Comparison of ENCODE assay signal across 22 cellular contexts in genomic region chr14:95557832-95558231, GRCh38. TPM values are rescaled to one million over a fixed set of nuclear protein-coding genes. Genes with fewer than 3 reads are reported as not detected.
DNase-seq lines count a peak whose midpoint lies in the region; ATAC-seq, FAIRE-seq and TF ChIP-seq lines count a peak whose summit lies in the region.
"Had no signal": no experiment of that assay in that cellular context is flagged by ENCODE, and none has a peak within 500 bp of the region (broad histone marks: within the 10 kb centered on the region; RNA-seq: fewer than 3 reads in every experiment).

No MANE protein-coding gene starts in this region.

- peaks cover 3% of the 10 kb centered on the region for H3K4me1 ChIP-seq in endodermal cell (ENCODE audit: control insufficient read depth, insufficient read depth, low read length)
- H3K4me1 ChIP-seq: A549 had no signal

- H3K36me3 Mint-ChIP-seq in endodermal cell (ENCODE audit: low read depth): no peaks in the 10 kb centered on the region
- H3K36me3 Mint-ChIP-seq: CD4-positive, alpha-beta memory T cell had no signal

- no peak for TF ChIP-seq POLR2A in GM12892 (IDR thresholded peaks at IDR 0.05; ENCODE audit: low read depth, low read length)

- H3K27me3 ChIP-seq in endodermal cell (ENCODE audit: control insufficient read depth, insufficient read depth, low read length, poor library complexity, severe bottlenecking): no peaks in the 10 kb centered on the region

- TF ChIP-seq CTCF in endodermal cell (conservative IDR thresholded peaks at IDR 0.05): no peak

- 60 to 71% methylated on average over 2 of the region's 2 CpGs for WGBS in endodermal cell (ENCODE audit: insufficient coverage in 1 of 2, insufficient read length in 1 of 2), 2 experiments

- no peak overlapping the region for H3K4me3 Mint-ChIP-seq in endodermal cell
- H3K4me3 Mint-ChIP-seq: CD4-positive, alpha-beta memory T cell had no signal

- ATAC-seq in GM19351 (IDR thresholded peaks at IDR 0.05; ENCODE audit: unreplicated experiment) (peak; percentile 48), HG03439 (IDR thresholded peaks at IDR 0.05; ENCODE audit: unreplicated experiment) (peak; percentile 38), HG02610 (IDR thresholded peaks at IDR 0.05; ENCODE audit: unreplicated experiment) (no peak)
- ATAC-seq: A549 had no signal

- H3K27ac Mint-ChIP-seq in endodermal cell: no peak overlapping the region
- H3K27ac Mint-ChIP-seq: CD4-positive, alpha-beta memory T cell had no signal

- H3K9ac ChIP-seq in endodermal cell (ENCODE audit: extremely low read depth, low read length, poor library complexity, severe bottlenecking): no peak overlapping the region
- H3K9ac ChIP-seq: GM23248 had no signal

- DNase-seq in GM12892 (ENCODE audit: insufficient read length) (no peak), endodermal cell (peak; percentile 1), GM19238 (ENCODE audit: insufficient read length, low spot score) (no peak)
- no peak for DNase-seq in stimulated activated CD4-positive, alpha-beta T cell treated with anti-CD3 and anti-CD28 coated beads, Interleukin-1b, Interleukin-23, amount 100 ng/mL, for 48 hours
- DNase-seq: 8988T; ACHN; AML-193; C1 segment of cervical spinal cord; Calu3; CD4-positive, alpha-beta memory T cell; COR-L47; DMS53; DMS79 treated with DMSO at 0.1 percent for 48 hours; GF-D8; GM23248; HCEC 1CT had no signal

- H3K27ac ChIP-seq in endodermal cell (ENCODE audit: low read depth, low read length): no peak overlapping the region
- H3K27ac ChIP-seq: A549, GM23248 had no signal

- H3K27me3 Mint-ChIP-seq in endodermal cell (ENCODE audit: insufficient read depth): peaks cover 15% of the 10 kb centered on the region

- no peaks in the 10 kb centered on the region for H3K9me3 Mint-ChIP-seq in endodermal cell

- H3K4me1 Mint-ChIP-seq in endodermal cell: peaks cover 3% of the 10 kb centered on the region

- peak; percentile 14 for FAIRE-seq in GM12892 (lab: Jason Lieb, UNC)
- FAIRE-seq: A549, GM18507, H1 had no signal

- no peak overlapping the region for H3K4me3 ChIP-seq in endodermal cell (ENCODE audit: low read length)
- H3K4me3 ChIP-seq: A549, GM23248 had no signal

- no peaks in the 10 kb centered on the region for H3K36me3 ChIP-seq in endodermal cell (ENCODE audit: control insufficient read depth, insufficient read depth, low read length)

- H3K9me3 ChIP-seq in endodermal cell (ENCODE audit: control insufficient read depth, low read length): no peaks in the 10 kb centered on the region
- H3K9me3 ChIP-seq: A549 had no signal

RNA-seq across cellular contexts. Expression of gene GLRX5, which starts 23.0 kb away (rescaled TPM):
- 46.2 TPM for polyA plus RNA-seq in GM12892 (2012; ENCODE audit: missing spikeins)
- 10 to 100 TPM; 62.4 to 63.4 TPM for total RNA-seq in endodermal cell
- 73.3 TPM for polyA plus RNA-seq in endodermal cell (2013, experiment 1 of 2)
- 69.6 TPM for polyA plus RNA-seq in endodermal cell (2013, experiment 2 of 2)

RNA-seq across cellular contexts. Expression of gene SYNE3, which starts 41.4 kb away (rescaled TPM):
- 7.7 TPM for polyA plus RNA-seq in GM12892 (2012; ENCODE audit: missing spikeins)
- total RNA-seq in endodermal cell: 1 to 10 TPM; 1.0 to 5.2 TPM
- polyA plus RNA-seq in endodermal cell (2013, experiment 1 of 2): 0.61 TPM
- 0.87 TPM for polyA plus RNA-seq in endodermal cell (2013, experiment 2 of 2)
- total RNA-seq: H1 had no signal
